21 cellular contexts compared by ENCODE assay signal in the genomic region with DNA sequence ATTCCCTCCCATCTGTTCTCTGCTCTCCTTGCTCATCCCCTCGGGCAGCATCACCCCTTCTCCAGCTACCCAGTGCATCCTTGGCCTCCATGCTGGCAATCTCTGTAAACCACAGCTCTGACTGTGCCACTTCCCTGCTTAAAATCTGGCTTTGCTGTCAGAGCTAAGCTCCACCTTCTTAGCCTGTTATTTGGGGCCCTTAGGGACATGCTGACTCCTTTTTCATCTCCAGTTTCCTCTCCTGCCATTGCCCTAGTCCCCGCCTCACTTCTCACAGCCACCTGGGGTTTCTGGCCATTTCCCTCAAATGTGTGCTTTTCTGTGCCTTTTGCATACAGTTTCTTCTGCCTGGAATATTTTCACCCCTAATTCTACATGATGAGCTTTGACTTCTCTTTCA. TPM values are rescaled to one million over a fixed set of nuclear protein-coding genes. Genes with fewer than 3 reads are reported as not detected.
"Had no signal": no experiment of that assay in that cellular context is flagged by ENCODE, and none has a peak within 500 bp of the region (broad histone marks: within the 10 kb centered on the region; RNA-seq: fewer than 3 reads in every experiment).

No MANE protein-coding gene starts in this region.

- H3K4me3 ChIP-seq: adrenal gland, esophagus squamous epithelium, heart right ventricle, left ventricle myocardium inferior, prostate gland, suprapubic skin, transverse colon had no signal

- H3K9me3 ChIP-seq: prostate gland, suprapubic skin, transverse colon had no signal

- FAIRE-seq: astrocyte, bronchial epithelial cell, endothelial cell of umbilical vein had no signal

- H3K4me1 ChIP-seq: prostate gland had no signal

- H3K27ac ChIP-seq: adrenal gland, esophagus squamous epithelium, heart right ventricle, left ventricle myocardium inferior, prostate gland, suprapubic skin, transverse colon had no signal

- DNase-seq: activated CD4-positive, alpha-beta T cell treated with anti-CD3 and anti-CD28 coated beads, Interleukin-2, amount 10 ng/mL, durations not matched to agents 24 days and 14 days; activated CD4-positive, CD25-positive, alpha-beta regulatory T cell; activated gamma-delta T cell; activated T-cell treated with anti-CD3 and anti-CD28 coated beads, Interleukin-2, amount 50 U/mL, for 72 hours; adrenal gland; cerebellar nuclear complex; effector CD8-positive, alpha-beta T cell; esophagus squamous epithelium; heart right ventricle; kidney glomerular epithelial cell; left ventricle myocardium inferior; right cardiac atrium; stimulated activated CD4-positive, alpha-beta T cell treated with anti-CD3 and anti-CD28 coated beads, Interleukin-2, amount 100 ng/mL, for 48 hours; transverse colon had no signal

- H3K36me3 ChIP-seq: adrenal gland, esophagus squamous epithelium, heart right ventricle, left ventricle myocardium inferior, prostate gland, suprapubic skin, transverse colon had no signal

RNA-seq across cellular contexts. Expression of gene SLC6A20, which starts 5.7 kb away (rescaled TPM):
- total RNA-seq: activated CD4-positive, alpha-beta T cell treated with anti-CD3 and anti-CD28 coated beads, Interleukin-2, amount 10 ng/mL, durations not matched to agents 24 days and 14 days; activated naive CD4-positive, alpha-beta T cell treated with anti-CD3 and anti-CD28 coated beads, Interleukin-2, amount 50 U/mL, for 72 hours; activated T-cell treated with anti-CD3 and anti-CD28 coated beads, Interleukin-2, amount 50 U/mL, for 72 hours; astrocyte; bronchial epithelial cell; endothelial cell of umbilical vein; left ventricle myocardium inferior; neural crest cell; right cardiac atrium had no signal
- polyA plus RNA-seq: endothelial cell of umbilical vein, right cardiac atrium had no signal
